29 cellular contexts compared by ENCODE assay signal in the genomic region with DNA sequence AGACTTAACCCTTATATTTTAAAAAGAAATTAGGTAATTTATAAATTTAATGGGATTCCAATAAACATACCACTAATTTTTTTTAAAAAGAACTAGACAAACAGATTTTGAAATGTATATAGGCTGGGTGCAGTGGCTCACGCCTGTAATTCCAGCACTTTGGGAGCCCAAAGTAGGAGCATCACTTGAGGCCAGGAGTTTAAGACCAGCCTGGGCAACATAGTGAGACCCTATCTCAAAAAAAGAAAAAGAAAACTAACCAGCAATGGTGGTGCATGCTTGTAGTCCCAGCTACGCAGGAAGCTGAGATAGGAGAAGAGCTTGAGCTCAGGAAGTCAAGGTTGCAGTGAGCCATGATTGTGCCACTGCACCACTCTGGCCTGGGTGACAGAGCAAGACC.
"Had no signal": no experiment of that assay in that cellular context is flagged by ENCODE, and none has a peak within 500 bp of the region (broad histone marks: within the 10 kb centered on the region; RNA-seq: fewer than 3 reads in every experiment).

No MANE protein-coding gene starts in this region.

- H3K4me3 Mint-ChIP-seq: activated B cell treated with CpG ODN at 0.5 μM for 24 hours; activated CD8-positive, alpha-beta T cell treated with anti-CD3 and anti-CD28 coated beads for 36 hours; activated naive CD4-positive, alpha-beta T cell treated with anti-CD3 and anti-CD28 coated beads for 36 hours; activated naive CD4-positive, alpha-beta T cell treated with anti-CD3 and anti-CD28 coated beads, Interleukin-2, amount 50 U/mL, for 24 hours; activated naive CD8-positive, alpha-beta T cell treated with anti-CD3 and anti-CD28 coated beads for 36 hours; activated naive CD8-positive, alpha-beta T cell treated with anti-CD3 and anti-CD28 coated beads, Interleukin-2, amount 50 U/mL, for 24 hours; activated T-cell treated with anti-CD3 and anti-CD28 coated beads, Interleukin-2, amount 50 U/mL, for 4 hours; effector memory CD8-positive, alpha-beta T cell had no signal

- H3K4me3 ChIP-seq: adrenal gland, body of pancreas, esophagus muscularis mucosa, gastrocnemius medialis had no signal

- H3K9me3 ChIP-seq: adrenal gland, body of pancreas, esophagus muscularis mucosa, gastrocnemius medialis had no signal

- ATAC-seq: activated CD4-positive, CD25-positive, alpha-beta regulatory T cell treated with anti-CD3 and anti-CD28 coated beads, Interleukin-2, amount 50 U/mL, for 24 hours; activated CD8-positive, alpha-beta T cell treated with anti-CD3 and anti-CD28 coated beads for 36 hours; activated naive CD8-positive, alpha-beta T cell treated with anti-CD3 and anti-CD28 coated beads, Interleukin-2, amount 50 U/mL, for 24 hours; activated T-cell treated with anti-CD3 and anti-CD28 coated beads, Interleukin-2, amount 50 U/mL, for 4 hours; body of pancreas; effector memory CD8-positive, alpha-beta T cell; foreskin keratinocyte; gastrocnemius medialis had no signal

- H3K27ac Mint-ChIP-seq: activated B cell treated with CpG ODN at 0.5 μM for 24 hours; activated CD8-positive, alpha-beta T cell treated with anti-CD3 and anti-CD28 coated beads for 36 hours; activated naive CD4-positive, alpha-beta T cell treated with anti-CD3 and anti-CD28 coated beads for 36 hours; activated naive CD4-positive, alpha-beta T cell treated with anti-CD3 and anti-CD28 coated beads, Interleukin-2, amount 50 U/mL, for 24 hours; activated naive CD8-positive, alpha-beta T cell treated with anti-CD3 and anti-CD28 coated beads for 36 hours; activated naive CD8-positive, alpha-beta T cell treated with anti-CD3 and anti-CD28 coated beads, Interleukin-2, amount 50 U/mL, for 24 hours; activated T-helper 2 cell treated with anti-CD3 and anti-CD28 coated beads, Interferon-gamma antibody, Interleukin-2, Interleukin-4, amounts not matched to agents 10 μg/mL and 5 μg/mL and 100 μg/mL, durations not matched to agents 14 hours and 24 hours and 36 hours; effector memory CD8-positive, alpha-beta T cell had no signal

- H3K27me3 ChIP-seq: adrenal gland, body of pancreas, esophagus muscularis mucosa, foreskin keratinocyte, gastrocnemius medialis had no signal

- H3K4me1 ChIP-seq: body of pancreas, esophagus muscularis mucosa, gastrocnemius medialis had no signal

- H3K4me1 Mint-ChIP-seq: activated B cell treated with CpG ODN at 0.5 μM for 24 hours; activated naive CD8-positive, alpha-beta T cell treated with anti-CD3 and anti-CD28 coated beads for 36 hours; activated naive CD8-positive, alpha-beta T cell treated with anti-CD3 and anti-CD28 coated beads, Interleukin-2, amount 50 U/mL, for 24 hours had no signal

- H3K27me3 Mint-ChIP-seq: activated B cell treated with CpG ODN at 0.5 μM for 24 hours; activated CD8-positive, alpha-beta T cell treated with anti-CD3 and anti-CD28 coated beads for 36 hours; activated naive CD4-positive, alpha-beta T cell treated with anti-CD3 and anti-CD28 coated beads, Interleukin-2, amount 50 U/mL, for 24 hours; activated naive CD8-positive, alpha-beta T cell treated with anti-CD3 and anti-CD28 coated beads for 36 hours; activated naive CD8-positive, alpha-beta T cell treated with anti-CD3 and anti-CD28 coated beads, Interleukin-2, amount 50 U/mL, for 24 hours; effector memory CD8-positive, alpha-beta T cell had no signal

- H3K27ac ChIP-seq: adrenal gland, body of pancreas, esophagus muscularis mucosa, foreskin keratinocyte, gastrocnemius medialis had no signal

- FAIRE-seq: colon had no signal

- DNase-seq: activated B cell treated with CpG ODN at 0.5 μM for 24 hours; activated CD4-positive, alpha-beta T cell treated with anti-CD3 and anti-CD28 coated beads for 48 hours; activated CD4-positive, alpha-beta T cell treated with anti-CD3 and anti-CD28 coated beads, Interleukin-2, amount 50 U/mL, for 1 hour; activated CD4-positive, alpha-beta T cell treated with anti-CD3 and anti-CD28 coated beads, Interleukin-2, amount 50 U/mL, for 48 hours; activated CD8-positive, alpha-beta memory T cell treated with anti-CD3 and anti-CD28 coated beads for 24 hours; activated CD8-positive, alpha-beta T cell treated with anti-CD3 and anti-CD28 coated beads for 36 hours; activated effector memory CD4-positive, alpha-beta T cell treated with anti-CD3 and anti-CD28 coated beads, Interleukin-2, amount 50 U/mL, for 16 hours; activated naive CD4-positive, alpha-beta T cell treated with anti-CD3 and anti-CD28 coated beads for 36 hours; activated naive CD8-positive, alpha-beta T cell treated with anti-CD3 and anti-CD28 coated beads for 36 hours; activated naive CD8-positive, alpha-beta T cell treated with anti-CD3 and anti-CD28 coated beads, Interleukin-2, amount 50 U/mL, for 24 hours; activated T-cell treated with anti-CD3 and anti-CD28 coated beads, Interleukin-2, amount 50 U/mL, for 4 hours; adrenal gland; amygdala; aorta; body of pancreas; caudate nucleus; cortex of kidney; dermis blood vessel endothelial cell; effector CD4-positive, alpha-beta T cell; effector memory CD8-positive, alpha-beta T cell; erythroblast; foreskin keratinocyte; gastrocnemius medialis; T-helper 2 cell had no signal

- H3K9me3 Mint-ChIP-seq: activated B cell treated with CpG ODN at 0.5 μM for 24 hours; activated CD8-positive, alpha-beta T cell treated with anti-CD3 and anti-CD28 coated beads for 36 hours; activated naive CD4-positive, alpha-beta T cell treated with anti-CD3 and anti-CD28 coated beads for 36 hours; activated naive CD4-positive, alpha-beta T cell treated with anti-CD3 and anti-CD28 coated beads, Interleukin-2, amount 50 U/mL, for 24 hours; activated naive CD8-positive, alpha-beta T cell treated with anti-CD3 and anti-CD28 coated beads for 36 hours; activated naive CD8-positive, alpha-beta T cell treated with anti-CD3 and anti-CD28 coated beads, Interleukin-2, amount 50 U/mL, for 24 hours; activated T-cell treated with anti-CD3 and anti-CD28 coated beads, Interleukin-2, amount 50 U/mL, for 4 hours; activated T-helper 2 cell treated with anti-CD3 and anti-CD28 coated beads, Interferon-gamma antibody, Interleukin-2, Interleukin-4, amounts not matched to agents 10 μg/mL and 5 μg/mL and 100 μg/mL, durations not matched to agents 14 hours and 24 hours and 36 hours; effector memory CD8-positive, alpha-beta T cell had no signal

- H3K36me3 ChIP-seq: adrenal gland, gastrocnemius medialis had no signal
